Comparison of ENCODE assay signal across 1 cellular context in the genomic region with DNA sequence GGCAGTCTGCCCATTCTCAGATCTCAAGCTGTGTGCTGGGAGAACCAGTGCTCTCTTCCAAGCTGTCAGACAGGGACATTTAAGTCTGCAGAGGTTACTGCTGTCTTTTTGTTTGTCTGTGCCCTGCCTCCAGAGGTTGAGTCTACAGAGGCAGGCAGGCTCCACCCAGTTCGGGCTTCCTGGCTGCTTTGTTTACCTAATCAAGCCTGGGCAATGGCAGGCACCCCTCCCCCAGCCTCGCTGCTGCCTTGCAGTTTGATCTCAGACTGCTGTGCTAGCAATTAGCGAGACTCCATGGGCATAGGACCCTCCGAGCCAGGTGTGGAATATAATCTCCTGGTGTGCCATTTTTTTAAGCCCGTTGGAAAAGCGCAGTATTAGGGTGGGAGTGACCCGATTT.
TF ChIP-seq lines count a peak whose summit lies in the region.

No MANE protein-coding gene starts in this region.

TF ChIP-seq in HepG2, 621 proteins besides CTCF, POLR2A, EP300 and RAD21 (continued from another document):
- TF ChIP-seq, protein P1, sequence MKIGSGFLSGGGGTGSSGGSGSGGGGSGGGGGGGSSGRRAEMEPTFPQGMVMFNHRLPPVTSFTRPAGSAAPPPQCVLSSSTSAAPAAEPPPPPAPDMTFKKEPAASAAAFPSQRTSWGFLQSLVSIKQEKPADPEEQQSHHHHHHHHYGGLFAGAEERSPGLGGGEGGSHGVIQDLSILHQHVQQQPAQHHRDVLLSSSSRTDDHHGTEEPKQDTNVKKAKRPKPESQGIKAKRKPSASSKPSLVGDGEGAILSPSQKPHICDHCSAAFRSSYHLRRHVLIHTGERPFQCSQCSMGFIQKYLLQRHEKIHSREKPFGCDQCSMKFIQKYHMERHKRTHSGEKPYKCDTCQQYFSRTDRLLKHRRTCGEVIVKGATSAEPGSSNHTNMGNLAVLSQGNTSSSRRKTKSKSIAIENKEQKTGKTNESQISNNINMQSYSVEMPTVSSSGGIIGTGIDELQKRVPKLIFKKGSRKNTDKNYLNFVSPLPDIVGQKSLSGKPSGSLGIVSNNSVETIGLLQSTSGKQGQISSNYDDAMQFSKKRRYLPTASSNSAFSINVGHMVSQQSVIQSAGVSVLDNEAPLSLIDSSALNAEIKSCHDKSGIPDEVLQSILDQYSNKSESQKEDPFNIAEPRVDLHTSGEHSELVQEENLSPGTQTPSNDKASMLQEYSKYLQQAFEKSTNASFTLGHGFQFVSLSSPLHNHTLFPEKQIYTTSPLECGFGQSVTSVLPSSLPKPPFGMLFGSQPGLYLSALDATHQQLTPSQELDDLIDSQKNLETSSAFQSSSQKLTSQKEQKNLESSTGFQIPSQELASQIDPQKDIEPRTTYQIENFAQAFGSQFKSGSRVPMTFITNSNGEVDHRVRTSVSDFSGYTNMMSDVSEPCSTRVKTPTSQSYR (CRISPR knock-in tag; IDR thresholded peaks at IDR 0.05; ENCODE audit: borderline replicate concordance), result peak; percentile 96
- TF ChIP-seq KDM6A (CRISPR knock-in tag; IDR thresholded peaks at IDR 0.05; ENCODE audit: low read depth) (peak; percentile 37; the same call in 1 of the 2 replicates), MTA1 (CRISPR knock-in tag; IDR thresholded peaks at IDR 0.05; ENCODE audit: borderline replicate concordance) (peak; percentile 60; the same call in 1 of the 2 replicates), FOXA3 (CRISPR knock-in tag; IDR thresholded peaks at IDR 0.05) (peak; percentile 84), PHF21A (CRISPR knock-in tag; IDR thresholded peaks at IDR 0.05) (0 out of 2 replicates have a peak, but pooled peaks have one; percentile 49), ZNF331 (CRISPR knock-in tag; IDR thresholded peaks at IDR 0.05) (0 out of 2 replicates have a peak, but pooled peaks have one; percentile 13), TBX2 (CRISPR knock-in tag; IDR thresholded peaks at IDR 0.05; ENCODE audit: borderline replicate concordance) (peak; percentile 23; the same call in 1 of the 2 replicates), ZGPAT (CRISPR knock-in tag; IDR thresholded peaks at IDR 0.05) (peak; percentile 53; the same call in 1 of the 2 replicates), ELF1 (CRISPR knock-in tag; IDR thresholded peaks at IDR 0.05) (peak; percentile 30; the same call in 1 of the 2 replicates), CAMTA2 (CRISPR knock-in tag; IDR thresholded peaks at IDR 0.05; ENCODE audit: borderline replicate concordance) (0 out of 2 replicates have a peak, but pooled peaks have one; percentile 36), POGZ (CRISPR knock-in tag; IDR thresholded peaks at IDR 0.05) (0 out of 2 replicates have a peak, but pooled peaks have one; percentile 20)
- TF ChIP-seq, protein P2, sequence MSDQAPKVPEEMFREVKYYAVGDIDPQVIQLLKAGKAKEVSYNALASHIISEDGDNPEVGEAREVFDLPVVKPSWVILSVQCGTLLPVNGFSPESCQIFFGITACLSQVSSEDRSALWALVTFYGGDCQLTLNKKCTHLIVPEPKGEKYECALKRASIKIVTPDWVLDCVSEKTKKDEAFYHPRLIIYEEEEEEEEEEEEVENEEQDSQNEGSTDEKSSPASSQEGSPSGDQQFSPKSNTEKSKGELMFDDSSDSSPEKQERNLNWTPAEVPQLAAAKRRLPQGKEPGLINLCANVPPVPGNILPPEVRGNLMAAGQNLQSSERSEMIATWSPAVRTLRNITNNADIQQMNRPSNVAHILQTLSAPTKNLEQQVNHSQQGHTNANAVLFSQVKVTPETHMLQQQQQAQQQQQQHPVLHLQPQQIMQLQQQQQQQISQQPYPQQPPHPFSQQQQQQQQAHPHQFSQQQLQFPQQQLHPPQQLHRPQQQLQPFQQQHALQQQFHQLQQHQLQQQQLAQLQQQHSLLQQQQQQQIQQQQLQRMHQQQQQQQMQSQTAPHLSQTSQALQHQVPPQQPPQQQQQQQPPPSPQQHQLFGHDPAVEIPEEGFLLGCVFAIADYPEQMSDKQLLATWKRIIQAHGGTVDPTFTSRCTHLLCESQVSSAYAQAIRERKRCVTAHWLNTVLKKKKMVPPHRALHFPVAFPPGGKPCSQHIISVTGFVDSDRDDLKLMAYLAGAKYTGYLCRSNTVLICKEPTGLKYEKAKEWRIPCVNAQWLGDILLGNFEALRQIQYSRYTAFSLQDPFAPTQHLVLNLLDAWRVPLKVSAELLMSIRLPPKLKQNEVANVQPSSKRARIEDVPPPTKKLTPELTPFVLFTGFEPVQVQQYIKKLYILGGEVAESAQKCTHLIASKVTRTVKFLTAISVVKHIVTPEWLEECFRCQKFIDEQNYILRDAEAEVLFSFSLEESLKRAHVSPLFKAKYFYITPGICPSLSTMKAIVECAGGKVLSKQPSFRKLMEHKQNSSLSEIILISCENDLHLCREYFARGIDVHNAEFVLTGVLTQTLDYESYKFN (CRISPR knock-in tag; conservative IDR thresholded peaks at IDR 0.05), result peak; percentile 64
- TF ChIP-seq, protein P3, sequence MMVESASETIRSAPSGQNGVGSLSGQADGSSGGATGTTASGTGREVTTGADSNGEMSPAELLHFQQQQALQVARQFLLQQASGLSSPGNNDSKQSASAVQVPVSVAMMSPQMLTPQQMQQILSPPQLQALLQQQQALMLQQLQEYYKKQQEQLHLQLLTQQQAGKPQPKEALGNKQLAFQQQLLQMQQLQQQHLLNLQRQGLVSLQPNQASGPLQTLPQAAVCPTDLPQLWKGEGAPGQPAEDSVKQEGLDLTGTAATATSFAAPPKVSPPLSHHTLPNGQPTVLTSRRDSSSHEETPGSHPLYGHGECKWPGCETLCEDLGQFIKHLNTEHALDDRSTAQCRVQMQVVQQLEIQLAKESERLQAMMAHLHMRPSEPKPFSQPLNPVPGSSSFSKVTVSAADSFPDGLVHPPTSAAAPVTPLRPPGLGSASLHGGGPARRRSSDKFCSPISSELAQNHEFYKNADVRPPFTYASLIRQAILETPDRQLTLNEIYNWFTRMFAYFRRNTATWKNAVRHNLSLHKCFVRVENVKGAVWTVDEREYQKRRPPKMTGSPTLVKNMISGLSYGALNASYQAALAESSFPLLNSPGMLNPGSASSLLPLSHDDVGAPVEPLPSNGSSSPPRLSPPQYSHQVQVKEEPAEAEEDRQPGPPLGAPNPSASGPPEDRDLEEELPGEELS (CRISPR knock-in tag; IDR thresholded peaks at IDR 0.05), result peak; percentile 69
TF ChIP-seq in HepG2: peak in this region for 43; not testable (repeated sequence) for 578.
